In genomic region chr12:56160894-56161667, GRCh38 we compare ENCODE assay signal across 8 cellular contexts. TPM values are rescaled to one million over a fixed set of nuclear protein-coding genes. Genes with fewer than 3 reads are reported as not detected.
DNase-seq lines count a peak whose midpoint lies in the region; ATAC-seq and TF ChIP-seq lines count a peak whose summit lies in the region.

No MANE protein-coding gene starts in this region.

- H4K91ac ChIP-seq in mesenchymal stem cell (ENCODE audit: low read length) = no peak overlapping the region

- POLR2A ChIA-PET in GM10248 (lab: Yijun Ruan, JAX) = interaction anchor here (0.5 to 2.9 kb wide), 11 partner anchors 9 to 556 kb away, joined by 3 to 15 read pairs (median 4); partner anchors contain the start of genes ESYT1, PA2G4, RPL41 and SMARCC2

- H3K4me3 Mint-ChIP-seq in activated naive CD4-positive, alpha-beta T cell treated with anti-CD3 and anti-CD28 coated beads, Interleukin-2, amount 50 U/mL, for 24 hours = peak overlapping the region; percentile 91

- H4K8ac ChIP-seq in mesenchymal stem cell (ENCODE audit: low read length) = no peak overlapping the region

- H2AFZ ChIP-seq in mesenchymal stem cell (ENCODE audit: low read depth, low read length) = no peak overlapping the region

- no peak overlapping the region for H2BK15ac ChIP-seq in mesenchymal stem cell (ENCODE audit: low read depth, poor library complexity, severe bottlenecking)

- H3K14ac ChIP-seq in mesenchymal stem cell (ENCODE audit: low read length in 2 of 2) = peak overlapping the region in 1 of 2 experiments; percentile 23

- CTCF ChIA-PET in GM10248 (lab: Yijun Ruan, JAX) = interaction anchor here (0.8 to 7.0 kb wide), 10 partner anchors 12 to 97 kb away, joined by 3 to 47 read pairs (median 6); partner anchors contain the start of genes ANKRD52, ESYT1, RNF41 and SMARCC2

- ATAC-seq in body of pancreas (no peak), upper lobe of right lung (no peak), GM21447 (IDR thresholded peaks at IDR 0.05; ENCODE audit: unreplicated experiment) (no peak)

- H3K4me1 ChIP-seq in body of pancreas (peaks cover 37% of the 10 kb centered on the region), mesenchymal stem cell (ENCODE audit: control insufficient read depth, insufficient read depth, low read depth, low read length) (peaks cover 26% of the 10 kb centered on the region), upper lobe of right lung (peaks cover 21% of the 10 kb centered on the region)

- H3K23ac ChIP-seq in mesenchymal stem cell (ENCODE audit: low read length in 2 of 2) = peak overlapping the region in 1 of 2 experiments; percentile 10

- TF ChIP-seq CTCF in body of pancreas (IDR thresholded peaks at IDR 0.05) = no peak
- no peak for TF ChIP-seq CTCF in upper lobe of right lung (IDR thresholded peaks at IDR 0.05)
- no peak for TF ChIP-seq CTCF in GM10248 (IDR thresholded peaks at IDR 0.05; ENCODE audit: control extremely low read depth, extremely low read depth, low read depth, missing control alignments)

- no peak overlapping the region for H2BK12ac ChIP-seq in mesenchymal stem cell (ENCODE audit: low read length in 2 of 2)

- peak overlapping the region; percentile 87 for H3K27ac Mint-ChIP-seq in activated naive CD4-positive, alpha-beta T cell treated with anti-CD3 and anti-CD28 coated beads, Interleukin-2, amount 50 U/mL, for 24 hours

- WGBS in body of pancreas, 2 donors = 65% methylated on average over 10 to 11 of the region's 11 CpGs
- 89% methylated on average over 9 of the region's 11 CpGs for WGBS in mesenchymal stem cell

- H3K27me3 ChIP-seq in body of pancreas (no peaks in the 10 kb centered on the region), mesenchymal stem cell (ENCODE audit: control insufficient read depth in 1 of 2, insufficient read depth in 1 of 2, low read length in 2 of 2) (no peaks in the 10 kb centered on the region), upper lobe of right lung (no peaks in the 10 kb centered on the region)

- H3K4ac ChIP-seq in mesenchymal stem cell (ENCODE audit: low read depth in 1 of 2, low read length in 2 of 2) = no peak overlapping the region

- peak overlapping the region; percentile 99 for H3K9ac ChIP-seq in mesenchymal stem cell (ENCODE audit: low read length)

- no peak for DNase-seq in activated naive CD4-positive, alpha-beta T cell treated with Interleukin-2 at 50 U/mL for 16 hours
- DNase-seq in body of pancreas (no peak), mesenchymal stem cell (no peak), upper lobe of right lung (no peak), GM10248 (ENCODE audit: extremely low spot score) (no peak), GM03348 (ENCODE audit: low spot score) (no peak)

- TF ChIP-seq POLR2A in body of pancreas (IDR thresholded peaks at IDR 0.05) = no peak

- H3K4me1 Mint-ChIP-seq in activated naive CD4-positive, alpha-beta T cell treated with anti-CD3 and anti-CD28 coated beads, Interleukin-2, amount 50 U/mL, for 24 hours = peaks cover 38% of the 10 kb centered on the region

- H3K4me2 ChIP-seq in mesenchymal stem cell (ENCODE audit: low read length, poor library complexity, severe bottlenecking) = peak overlapping the region; percentile 79

- H3K36me3 Mint-ChIP-seq in activated naive CD4-positive, alpha-beta T cell treated with anti-CD3 and anti-CD28 coated beads, Interleukin-2, amount 50 U/mL, for 24 hours = peaks cover 14% of the 10 kb centered on the region

- no peak overlapping the region for H2AK5ac ChIP-seq in mesenchymal stem cell (ENCODE audit: low read length, severe bottlenecking)

- intact Hi-C loops in body of pancreas (cut with DNase I) (no loop called here), upper lobe of right lung (cut with DNase I) (no loop called here)

- no peaks in the 10 kb centered on the region for H3K79me1 ChIP-seq in mesenchymal stem cell (replicated peaks; ENCODE audit: low read length, poor library complexity, severe bottlenecking)

- no peak overlapping the region for H3K18ac ChIP-seq in mesenchymal stem cell (ENCODE audit: low read depth in 1 of 2, low read length in 2 of 2)

- H3K9me3 ChIP-seq in body of pancreas = no peaks in the 10 kb centered on the region
- H3K9me3 ChIP-seq in mesenchymal stem cell (ENCODE audit: control insufficient read depth, low read length) = no peaks in the 10 kb centered on the region
- no peaks in the 10 kb centered on the region for H3K9me3 ChIP-seq in upper lobe of right lung

- H3K36me3 ChIP-seq in body of pancreas (replicated peaks in 1 of 2; ENCODE audit: insufficient read depth in 1 of 2, low read depth in 2 of 2) (peaks cover 8 to 27% of the 10 kb centered on the region in 2 donors), mesenchymal stem cell (ENCODE audit: control insufficient read depth in 1 of 2, insufficient read depth in 2 of 2, low read depth in 1 of 2, low read length in 2 of 2) (peaks cover 57 to 66% of the 10 kb centered on the region in 2 experiments), upper lobe of right lung (peaks cover 65% of the 10 kb centered on the region)

- H3K27me3 Mint-ChIP-seq in activated naive CD4-positive, alpha-beta T cell treated with anti-CD3 and anti-CD28 coated beads, Interleukin-2, amount 50 U/mL, for 24 hours = no peaks in the 10 kb centered on the region

- no peak overlapping the region for H2BK5ac ChIP-seq in mesenchymal stem cell (ENCODE audit: low read depth, low read length, poor library complexity, severe bottlenecking)

- no peak overlapping the region for H2BK120ac ChIP-seq in mesenchymal stem cell (ENCODE audit: low read depth, low read length)

- H3K4me3 ChIP-seq in body of pancreas (no peak overlapping the region), mesenchymal stem cell (ENCODE audit: insufficient read depth in 1 of 2, low read depth in 1 of 2, low read length in 2 of 2) (peak overlapping the region; percentile 58 to 95), upper lobe of right lung (peak overlapping the region; percentile 84)

- H3K27ac ChIP-seq in body of pancreas = peak overlapping the region in 3 of 4 donors; percentile 94 to 100 (median 98)
- H3K27ac ChIP-seq in mesenchymal stem cell (ENCODE audit: low read length, poor library complexity, severe bottlenecking) = peak overlapping the region; percentile 97
- peak overlapping the region; percentile 96 for H3K27ac ChIP-seq in upper lobe of right lung

- no peaks in the 10 kb centered on the region for H3K9me3 Mint-ChIP-seq in activated naive CD4-positive, alpha-beta T cell treated with anti-CD3 and anti-CD28 coated beads, Interleukin-2, amount 50 U/mL, for 24 hours

RNA-seq across cellular contexts. Expression of gene MYL6, which starts 2.9 kb away (rescaled TPM):
- total RNA-seq in body of pancreas = 1,000 to 10,000 TPM in 1 of 2 donors, 100 to 1,000 TPM in 1; 838 to 1,110 TPM
- 2,486 TPM for polyA plus RNA-seq in mesenchymal stem cell (2013, experiment 1 of 2)
- polyA plus RNA-seq in mesenchymal stem cell (2013, experiment 2 of 2) = 2,523 TPM
- total RNA-seq in upper lobe of right lung = 1,254 TPM

RNA-seq across cellular contexts. Expression of gene MYL6B, which starts 8.7 kb away (rescaled TPM):
- 10 to 100 TPM in 1 of 2 donors, 1 to 10 TPM in 1; 7.5 to 24.1 TPM for total RNA-seq in body of pancreas
- 106 TPM for polyA plus RNA-seq in mesenchymal stem cell (2013, experiment 1 of 2)
- 106 TPM for polyA plus RNA-seq in mesenchymal stem cell (2013, experiment 2 of 2)
- 19.5 TPM for total RNA-seq in upper lobe of right lung

RNA-seq across cellular contexts. Expression of gene SMARCC2, which starts 28.2 kb away (rescaled TPM):
- 10 to 100 TPM; 46.2 to 50.8 TPM for total RNA-seq in body of pancreas
- 47.0 TPM for polyA plus RNA-seq in mesenchymal stem cell (2013, experiment 1 of 2)
- 42.8 TPM for polyA plus RNA-seq in mesenchymal stem cell (2013, experiment 2 of 2)
- 117 TPM for total RNA-seq in upper lobe of right lung

RNA-seq across cellular contexts. Expression of gene ESYT1, which starts 33.0 kb away (rescaled TPM):
- total RNA-seq in body of pancreas (100 to 1,000 TPM in 1 of 2 donors, 10 to 100 TPM in 1; 43.3 to 182 TPM), upper lobe of right lung (101 TPM)
- 63.4 TPM for polyA plus RNA-seq in mesenchymal stem cell (2013, experiment 1 of 2)
- polyA plus RNA-seq in mesenchymal stem cell (2013, experiment 2 of 2) = 57.8 TPM

RNA-seq across cellular contexts. Expression of gene ZC3H10, which starts 43.0 kb away (rescaled TPM):
- total RNA-seq in body of pancreas = 10 to 100 TPM in 1 of 2 donors, under 1 TPM in 1; 0.99 to 11.2 TPM
- 2.5 TPM for polyA plus RNA-seq in mesenchymal stem cell (2013, experiment 1 of 2)
- polyA plus RNA-seq in mesenchymal stem cell (2013, experiment 2 of 2) = 2.4 TPM
- 8.4 TPM for total RNA-seq in upper lobe of right lung

Comparison
In these comparisons a context has a peak if more than half of its experiments do, and no peak if none do; other contexts are left out.
1. H3K4me3 ChIP-seq: peak in mesenchymal stem cell (2 of 2) and upper lobe of right lung (single experiment); none in body of pancreas (0 of 2).
2. Peak in every context shown above with its lines, with median percentiles within 50 percentile points of each other: H3K27ac ChIP-seq.